Comparison of ENCODE assay signal across 18 cellular contexts in genomic region chr14:103820382-103820781, GRCh38. TPM values are rescaled to one million over a fixed set of nuclear protein-coding genes. Genes with fewer than 3 reads are reported as not detected.
DNase-seq lines count a peak whose midpoint lies in the region; ATAC-seq, FAIRE-seq and TF ChIP-seq lines count a peak whose summit lies in the region.
"Had no signal": no experiment of that assay in that cellular context is flagged by ENCODE, and none has a peak within 500 bp of the region (broad histone marks: within the 10 kb centered on the region; RNA-seq: fewer than 3 reads in every experiment).

No MANE protein-coding gene starts in this region.

- peaks cover 29% of the 10 kb centered on the region for H3K4me1 Mint-ChIP-seq in activated naive CD8-positive, alpha-beta T cell treated with anti-CD3 and anti-CD28 coated beads, Interleukin-2, amount 50 U/mL, for 24 hours

- peak overlapping the region; percentile 20 for H3K4me3 Mint-ChIP-seq in activated naive CD8-positive, alpha-beta T cell treated with anti-CD3 and anti-CD28 coated beads, Interleukin-2, amount 50 U/mL, for 24 hours
- H3K4me3 Mint-ChIP-seq: activated naive CD4-positive, alpha-beta T cell treated with anti-CD3 and anti-CD28 coated beads, Interleukin-2, amount 10 ng/mL, durations not matched to agents 7 days and 5 days had no signal

- DNase-seq in DMS79 (lab: John Stamatoyannopoulos, UW) (peak; percentile 9), DMS79 treated with DMSO at 0.1 percent for 48 hours (lab: John Stamatoyannopoulos, UW) (no peak), keratinocyte (ENCODE audit: low read depth, low spot score) (no peak), superior temporal gyrus (ENCODE audit: extremely low spot score) (no peak), HEK293T (ENCODE audit: extremely low spot score) (no peak)
- no peak for DNase-seq in activated naive CD8-positive, alpha-beta T cell treated with anti-CD3 and anti-CD28 coated beads, Interleukin-2, amount 50 U/mL, for 24 hours
- DNase-seq: 8988T; activated CD4-positive, alpha-beta T cell treated with anti-CD3 and anti-CD28 coated beads, Interleukin-2, amount 50 U/mL, for 1 hour; activated naive CD4-positive, alpha-beta T cell treated with anti-CD3 and anti-CD28 coated beads, Interleukin-2, amount 10 ng/mL, durations not matched to agents 7 days and 5 days; HCEC 1CT; KG1; posterior cingulate gyrus; stimulated activated CD4-positive, alpha-beta T cell treated with anti-CD3 and anti-CD28 coated beads, Interleukin-4, amount 100 ng/mL, for 24 hours had no signal

- FAIRE-seq in keratinocyte (lab: Jason Lieb, UNC) = no peak
- FAIRE-seq: frontal cortex, GM12892 had no signal

- H3K27ac ChIP-seq in keratinocyte (ENCODE audit: control insufficient read depth, insufficient read depth, low read length) (no peak overlapping the region), stomach smooth muscle (ENCODE audit: low read length) (peak overlapping the region; percentile 42)

- no peak overlapping the region for H2AFZ ChIP-seq in keratinocyte (ENCODE audit: control insufficient read depth, low read length)

- peaks cover 41% of the 10 kb centered on the region for H3K79me2 ChIP-seq in keratinocyte (ENCODE audit: control insufficient read depth, insufficient read depth, low read length)

- H3K27ac Mint-ChIP-seq in activated naive CD8-positive, alpha-beta T cell treated with anti-CD3 and anti-CD28 coated beads, Interleukin-2, amount 50 U/mL, for 24 hours = no peak overlapping the region
- H3K27ac Mint-ChIP-seq: activated naive CD4-positive, alpha-beta T cell treated with anti-CD3 and anti-CD28 coated beads, Interleukin-2, amount 10 ng/mL, durations not matched to agents 7 days and 5 days had no signal

- no peaks in the 10 kb centered on the region for H4K20me1 ChIP-seq in keratinocyte (ENCODE audit: control insufficient read depth, extremely low read depth, insufficient read depth, low read length)

- POLR2A ChIA-PET in HEK293T (lab: Yijun Ruan, JAX) = interaction anchor here (1.0 to 1.1 kb wide), 2 partner anchors 19 to 105 kb away, joined by 3 to 4 read pairs; partner anchors contain the start of genes XRCC3 and ZFYVE21

- H3K36me3 ChIP-seq in keratinocyte (ENCODE audit: control insufficient read depth in 2 of 2, extremely low read depth in 1 of 2, insufficient read depth in 2 of 2, low read length in 2 of 2) (no peaks in the 10 kb centered on the region), stomach smooth muscle (ENCODE audit: control insufficient read depth in 2 of 2, insufficient read depth in 2 of 2, low read length in 2 of 2) (no peaks in the 10 kb centered on the region)

- no peak for ATAC-seq in activated naive CD8-positive, alpha-beta T cell treated with anti-CD3 and anti-CD28 coated beads, Interleukin-2, amount 50 U/mL, for 24 hours
- no peak for ATAC-seq in HG03354 (IDR thresholded peaks at IDR 0.05; ENCODE audit: poor library complexity, severe bottlenecking, unreplicated experiment)

- H3K9ac ChIP-seq in keratinocyte (ENCODE audit: control insufficient read depth, extremely low read depth, insufficient read depth, low read length) (peak overlapping the region; percentile 0), stomach smooth muscle (ENCODE audit: low read length in 2 of 2) (no peak overlapping the region)

- peak overlapping the region; percentile 52 for H3K4me2 ChIP-seq in keratinocyte (ENCODE audit: control insufficient read depth, extremely low read depth, insufficient read depth, low read depth, low read length)

- H3K4me1 ChIP-seq in keratinocyte (ENCODE audit: control insufficient read depth, extremely low read depth, insufficient read depth, low read length) (peaks cover 10% of the 10 kb centered on the region), stomach smooth muscle (ENCODE audit: control insufficient read depth, insufficient read depth, low read length) (peaks cover 11% of the 10 kb centered on the region)

- no peak for TF ChIP-seq CTCF in keratinocyte (optimal IDR thresholded peaks at IDR 0.05 in 1 of 3, IDR thresholded peaks at IDR 0.05 in 1 of 3, conservative IDR thresholded peaks at IDR 0.05 in 1 of 3; ENCODE audit: extremely low read depth in 1 of 3, insufficient read depth in 2 of 3, low read length in 3 of 3)

- H3K36me3 Mint-ChIP-seq in activated naive CD8-positive, alpha-beta T cell treated with anti-CD3 and anti-CD28 coated beads, Interleukin-2, amount 50 U/mL, for 24 hours (ENCODE audit: low read depth) = no peaks in the 10 kb centered on the region
- H3K36me3 Mint-ChIP-seq: activated naive CD4-positive, alpha-beta T cell treated with anti-CD3 and anti-CD28 coated beads, Interleukin-2, amount 10 ng/mL, durations not matched to agents 7 days and 5 days had no signal

- dilution Hi-C loops in keratinocyte (cut with MboI; ENCODE audit: extremely low pct_ligation_motif_present, low sequenced_read_pairs) = no loop called here

- H3K4me3 ChIP-seq in keratinocyte (ENCODE audit: control insufficient read depth in 2 of 3, extremely low read depth in 1 of 3, insufficient read depth in 2 of 3, low read depth in 1 of 3, low read length in 3 of 3) (no peak overlapping the region), stomach smooth muscle (ENCODE audit: low read length in 2 of 2) (peak overlapping the region; percentile 24 to 61)
- H3K4me3 ChIP-seq: lung had no signal

- no peaks in the 10 kb centered on the region for H3K9me3 Mint-ChIP-seq in activated naive CD8-positive, alpha-beta T cell treated with anti-CD3 and anti-CD28 coated beads, Interleukin-2, amount 50 U/mL, for 24 hours
- H3K9me3 Mint-ChIP-seq: activated naive CD4-positive, alpha-beta T cell treated with anti-CD3 and anti-CD28 coated beads, Interleukin-2, amount 10 ng/mL, durations not matched to agents 7 days and 5 days had no signal

- no peaks in the 10 kb centered on the region for H3K9me1 ChIP-seq in keratinocyte (ENCODE audit: control insufficient read depth, extremely low read depth, insufficient read depth, low read length)

- no peaks in the 10 kb centered on the region for H3K27me3 ChIP-seq in keratinocyte (ENCODE audit: control insufficient read depth, extremely low read depth, insufficient read depth, low read length)
- no peaks in the 10 kb centered on the region for H3K27me3 ChIP-seq in stomach smooth muscle (ENCODE audit: control insufficient read depth in 1 of 2, insufficient read depth in 2 of 2, low read length in 2 of 2)

- H3K9me3 ChIP-seq in keratinocyte (ENCODE audit: control insufficient read depth, low read depth, low read length) (no peaks in the 10 kb centered on the region), stomach smooth muscle (ENCODE audit: control insufficient read depth in 2 of 2, low read length in 2 of 2) (no peaks in the 10 kb centered on the region)

- peaks cover 2% of the 10 kb centered on the region for H3K27me3 Mint-ChIP-seq in activated naive CD8-positive, alpha-beta T cell treated with anti-CD3 and anti-CD28 coated beads, Interleukin-2, amount 50 U/mL, for 24 hours

- CTCF ChIA-PET in HEK293T (lab: Yijun Ruan, JAX) = interaction anchor here (1.7 to 2.4 kb wide), 2 partner anchors 12 to 81 kb away, joined by 6 to 16 read pairs; no protein-coding TSS in a partner anchor

TF ChIP-seq in HEK293T, 16 proteins besides CTCF, POLR2A, EP300 and RAD21:
- TF ChIP-seq L3MBTL2 (conservative IDR thresholded peaks at IDR 0.05) (no peak), SUZ12 (IDR thresholded peaks at IDR 0.05) (no peak), CTBP1 (IDR thresholded peaks at IDR 0.05; ENCODE audit: borderline replicate concordance) (no peak), ARNT (IDR thresholded peaks at IDR 0.05) (no peak), NFRKB (IDR thresholded peaks at IDR 0.05) (no peak), ELF4 (IDR thresholded peaks at IDR 0.05) (no peak), FOXM1 (IDR thresholded peaks at IDR 0.05; ENCODE audit: borderline replicate concordance) (no peak), SP1 (IDR thresholded peaks at IDR 0.05) (no peak), ZNF384 (IDR thresholded peaks at IDR 0.05) (no peak), HDGF (IDR thresholded peaks at IDR 0.05; ENCODE audit: borderline replicate concordance) (no peak), BHLHE40 (IDR thresholded peaks at IDR 0.05; ENCODE audit: borderline replicate concordance) (no peak), FOXK2 (IDR thresholded peaks at IDR 0.05) (no peak), LEF1 (IDR thresholded peaks at IDR 0.05; ENCODE audit: borderline replicate concordance) (no peak), PKNOX1 (IDR thresholded peaks at IDR 0.05) (no peak), TARDBP (IDR thresholded peaks at IDR 0.05) (no peak), FOXA1 (IDR thresholded peaks at IDR 0.05) (no peak)

RNA-seq across cellular contexts. Expression of gene PPP1R13B, which starts 27.0 kb away (rescaled TPM):
- polyA plus RNA-seq in keratinocyte = 5.8 to 7.7 TPM (median 6.6 TPM) in 3 replicates
- 38.4 TPM for polyA plus RNA-seq in keratinocyte (2011; ENCODE audit: low read depth)
- polyA plus RNA-seq in keratinocyte (2011; cell fraction: cytosol; rRNA removed) = 5.1 and 5.3 TPM in 2 replicates
- 22.3 and 26.6 TPM in 2 replicates for polyA plus RNA-seq in keratinocyte (2011; cell fraction: nucleus; rRNA removed)
- 7.5 and 13.0 TPM in 2 replicates for polyA plus RNA-seq in keratinocyte (2012; ENCODE audit: low replicate concordance)
- 16.2 to 31.2 TPM (median 24.2 TPM) in 3 replicates for polyA minus RNA-seq in keratinocyte
- polyA minus RNA-seq in keratinocyte (2011; cell fraction: cytosol; rRNA and poly(A)+ RNA removed) = 5.0 TPM
- polyA minus RNA-seq in keratinocyte (2011; cell fraction: nucleus; rRNA and poly(A)+ RNA removed) = 15.7 and 23.7 TPM in 2 replicates

Comparison
In these comparisons a context has a peak if more than half of its experiments do, and no peak if none do; other contexts are left out.
1. H3K4me3 ChIP-seq: peak in stomach smooth muscle (2 of 2); none in keratinocyte (0 of 3).